In genomic region chr22:34579519-34579918, GRCh38 we compare ENCODE assay signal across 24 cellular contexts.
"Had no signal": no experiment of that assay in that cellular context is flagged by ENCODE, and none has a peak within 500 bp of the region (broad histone marks: within the 10 kb centered on the region; RNA-seq: fewer than 3 reads in every experiment).

No MANE protein-coding gene starts in this region.

- H3K36me3 ChIP-seq: adrenal gland, breast epithelium had no signal

- H3K9ac ChIP-seq: KMS-11 had no signal

- H3K4me3 ChIP-seq: adrenal gland, body of pancreas, breast epithelium had no signal

- H3K27ac ChIP-seq: adrenal gland, body of pancreas, breast epithelium, KMS-11 had no signal

- H3K27me3 ChIP-seq: adrenal gland, body of pancreas, breast epithelium had no signal

- H3K4me2 ChIP-seq: KMS-11 had no signal

- DNase-seq: activated CD4-positive, alpha-beta T cell treated with anti-CD3 and anti-CD28 coated beads for 36 hours; activated CD4-positive, alpha-beta T cell treated with anti-CD3 and anti-CD28 coated beads, Interleukin-2, amount 10 ng/mL, durations not matched to agents 7 days and 5 days; activated CD4-positive, alpha-beta T cell treated with anti-CD3 and anti-CD28 coated beads, Interleukin-2, amount 50 U/mL, for 48 hours; activated CD8-positive, alpha-beta T cell treated with anti-CD3 and anti-CD28 coated beads, Interleukin-2, amount 10 ng/mL, durations not matched to agents 7 days and 5 days; activated gamma-delta T cell treated with Interleukin-2 at 50 U/mL for 16 hours; activated naive CD4-positive, alpha-beta T cell treated with anti-CD3 and anti-CD28 coated beads for 36 hours; activated T-cell treated with anti-CD3 and anti-CD28 coated beads, Interleukin-2, amount 50 U/mL, for 24 hours; adrenal gland; body of pancreas; central memory CD4-positive, alpha-beta T cell; MV-4-11; NCI-H1092; NCI-H1436 treated with DMSO at 0.1 percent for 48 hours; NCI-H1694 treated with DMSO at 0.1 percent for 48 hours; NCI-H2029; NCI-H345; NCI-H524 treated with DMSO at 0.1 percent for 48 hours; RPMI8226; SIG-M5; T-cell; T1000 had no signal

- H3K9me3 ChIP-seq: adrenal gland, body of pancreas had no signal

- H3K4me1 ChIP-seq: adrenal gland, body of pancreas, breast epithelium had no signal

- FAIRE-seq: astrocyte had no signal
